Comparison of ENCODE assay signal across 2 cellular contexts in the genomic region with DNA sequence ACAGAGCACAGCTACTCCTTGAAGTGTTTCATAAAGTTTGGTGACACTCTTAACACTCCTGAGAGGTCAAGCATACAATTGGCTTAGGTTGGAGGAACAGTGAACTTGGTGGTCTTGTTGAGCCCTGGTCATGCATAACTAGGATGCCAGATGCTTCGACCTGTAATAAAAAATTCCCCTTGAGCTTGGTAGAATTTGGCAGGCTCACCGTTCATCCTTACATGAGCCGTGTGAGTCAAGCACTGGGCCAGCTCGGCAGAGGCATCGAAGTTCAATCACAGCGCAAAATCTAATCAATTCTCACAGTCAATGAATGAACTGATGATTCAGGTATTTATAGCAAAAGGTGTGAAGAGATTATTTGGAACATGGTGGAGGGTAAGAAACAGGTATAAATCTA.
TF ChIP-seq lines count a peak whose summit lies in the region.

No MANE protein-coding gene starts in this region.

TF ChIP-seq in A549, 52 proteins besides CTCF, POLR2A, EP300 and RAD21:
- TF ChIP-seq HOXB13 (CRISPR knock-in tag; IDR thresholded peaks at IDR 0.05; ENCODE audit: low read depth) (peak; percentile 38; the same call in 1 of the 2 replicates), MAFK (IDR thresholded peaks at IDR 0.05; ENCODE audit: partially characterized antibody) (peak; percentile 35)
- TF ChIP-seq, protein P1, sequence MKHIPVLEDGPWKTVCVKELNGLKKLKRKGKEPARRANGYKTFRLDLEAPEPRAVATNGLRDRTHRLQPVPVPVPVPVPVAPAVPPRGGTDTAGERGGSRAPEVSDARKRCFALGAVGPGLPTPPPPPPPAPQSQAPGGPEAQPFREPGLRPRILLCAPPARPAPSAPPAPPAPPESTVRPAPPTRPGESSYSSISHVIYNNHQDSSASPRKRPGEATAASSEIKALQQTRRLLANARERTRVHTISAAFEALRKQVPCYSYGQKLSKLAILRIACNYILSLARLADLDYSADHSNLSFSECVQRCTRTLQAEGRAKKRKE (CRISPR knock-in tag; IDR thresholded peaks at IDR 0.05; ENCODE audit: low read depth), result no peak

TF ChIP-seq in IMR-90, 13 proteins besides CTCF, POLR2A, EP300 and RAD21:
- TF ChIP-seq, protein P2, sequence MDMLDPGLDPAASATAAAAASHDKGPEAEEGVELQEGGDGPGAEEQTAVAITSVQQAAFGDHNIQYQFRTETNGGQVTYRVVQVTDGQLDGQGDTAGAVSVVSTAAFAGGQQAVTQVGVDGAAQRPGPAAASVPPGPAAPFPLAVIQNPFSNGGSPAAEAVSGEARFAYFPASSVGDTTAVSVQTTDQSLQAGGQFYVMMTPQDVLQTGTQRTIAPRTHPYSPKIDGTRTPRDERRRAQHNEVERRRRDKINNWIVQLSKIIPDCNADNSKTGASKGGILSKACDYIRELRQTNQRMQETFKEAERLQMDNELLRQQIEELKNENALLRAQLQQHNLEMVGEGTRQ (IDR thresholded peaks at IDR 0.05; ENCODE audit: low read depth, low read length), result no peak
- TF ChIP-seq FOS (IDR thresholded peaks at IDR 0.05; ENCODE audit: low read depth, low read length) (no peak), RCOR1 (IDR thresholded peaks at IDR 0.05; ENCODE audit: insufficient replicate concordance, low read length) (no peak), MAZ (IDR thresholded peaks at IDR 0.05; ENCODE audit: borderline replicate concordance, low read depth, low read length) (no peak), MAFK (IDR thresholded peaks at IDR 0.05; ENCODE audit: low read depth, low read length) (no peak)
TF ChIP-seq in IMR-90: peak in this region for 0.
